ENCODE assay signal across 2 cellular contexts in the genomic region with DNA sequence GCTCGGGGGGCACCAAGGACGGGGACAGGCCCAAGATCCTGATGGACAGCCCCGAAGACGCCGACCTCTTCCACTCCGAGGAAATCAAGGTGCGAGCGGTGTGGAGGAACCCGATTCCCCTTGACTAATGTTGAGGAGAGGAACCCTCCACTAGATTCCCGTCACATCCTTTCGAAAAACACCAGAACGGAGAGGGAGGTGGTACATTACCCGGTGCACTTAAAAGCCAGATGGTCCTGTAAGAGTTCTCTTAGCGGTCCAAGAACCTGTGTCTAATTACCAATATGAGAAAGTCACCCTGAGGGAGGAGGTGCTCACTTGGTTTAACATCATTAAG.
TF ChIP-seq lines count a peak whose summit lies in the region.

No MANE protein-coding gene starts in this region.

TF ChIP-seq in HCT116, 20 proteins besides CTCF, POLR2A, EP300 and RAD21 (continued from another document):
- TF ChIP-seq, protein P1, sequence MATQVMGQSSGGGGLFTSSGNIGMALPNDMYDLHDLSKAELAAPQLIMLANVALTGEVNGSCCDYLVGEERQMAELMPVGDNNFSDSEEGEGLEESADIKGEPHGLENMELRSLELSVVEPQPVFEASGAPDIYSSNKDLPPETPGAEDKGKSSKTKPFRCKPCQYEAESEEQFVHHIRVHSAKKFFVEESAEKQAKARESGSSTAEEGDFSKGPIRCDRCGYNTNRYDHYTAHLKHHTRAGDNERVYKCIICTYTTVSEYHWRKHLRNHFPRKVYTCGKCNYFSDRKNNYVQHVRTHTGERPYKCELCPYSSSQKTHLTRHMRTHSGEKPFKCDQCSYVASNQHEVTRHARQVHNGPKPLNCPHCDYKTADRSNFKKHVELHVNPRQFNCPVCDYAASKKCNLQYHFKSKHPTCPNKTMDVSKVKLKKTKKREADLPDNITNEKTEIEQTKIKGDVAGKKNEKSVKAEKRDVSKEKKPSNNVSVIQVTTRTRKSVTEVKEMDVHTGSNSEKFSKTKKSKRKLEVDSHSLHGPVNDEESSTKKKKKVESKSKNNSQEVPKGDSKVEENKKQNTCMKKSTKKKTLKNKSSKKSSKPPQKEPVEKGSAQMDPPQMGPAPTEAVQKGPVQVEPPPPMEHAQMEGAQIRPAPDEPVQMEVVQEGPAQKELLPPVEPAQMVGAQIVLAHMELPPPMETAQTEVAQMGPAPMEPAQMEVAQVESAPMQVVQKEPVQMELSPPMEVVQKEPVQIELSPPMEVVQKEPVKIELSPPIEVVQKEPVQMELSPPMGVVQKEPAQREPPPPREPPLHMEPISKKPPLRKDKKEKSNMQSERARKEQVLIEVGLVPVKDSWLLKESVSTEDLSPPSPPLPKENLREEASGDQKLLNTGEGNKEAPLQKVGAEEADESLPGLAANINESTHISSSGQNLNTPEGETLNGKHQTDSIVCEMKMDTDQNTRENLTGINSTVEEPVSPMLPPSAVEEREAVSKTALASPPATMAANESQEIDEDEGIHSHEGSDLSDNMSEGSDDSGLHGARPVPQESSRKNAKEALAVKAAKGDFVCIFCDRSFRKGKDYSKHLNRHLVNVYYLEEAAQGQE (IDR thresholded peaks at IDR 0.05; ENCODE audit: low read depth): no peak
- TF ChIP-seq ZFX (IDR thresholded peaks at IDR 0.05) (no peak), CEBPB (IDR thresholded peaks at IDR 0.05; ENCODE audit: low read depth) (no peak), ZBTB33 (IDR thresholded peaks at IDR 0.05; ENCODE audit: extremely low read depth, insufficient replicate concordance, low read length) (no peak), ATF3 (IDR thresholded peaks at IDR 0.05) (no peak), SIN3A (IDR thresholded peaks at IDR 0.05; ENCODE audit: low read depth) (no peak), JUND (IDR thresholded peaks at IDR 0.05) (no peak), TCF7L2 (IDR thresholded peaks at IDR 0.05; ENCODE audit: borderline replicate concordance, extremely low read depth, insufficient read depth, insufficient read length) (no peak), EZH2 (IDR thresholded peaks at IDR 0.05) (no peak), ELF1 (IDR thresholded peaks at IDR 0.05; ENCODE audit: borderline replicate concordance, low read depth) (no peak), ZNF274 (IDR thresholded peaks at IDR 0.05; ENCODE audit: low read depth, low read length) (no peak), SP1 (IDR thresholded peaks at IDR 0.05; ENCODE audit: low read depth) (no peak), POLR2AphosphoS5 (IDR thresholded peaks at IDR 0.05; ENCODE audit: low read depth, low read length) (no peak), FOSL1 (IDR thresholded peaks at IDR 0.05; ENCODE audit: low read depth) (no peak)

TF ChIP-seq in liver, 16 proteins besides CTCF, POLR2A, EP300 and RAD21 (continued from another document):
- TF ChIP-seq, protein P1 (IDR thresholded peaks at IDR 0.05): no peak
- TF ChIP-seq TAF1 (conservative IDR thresholded peaks at IDR 0.05) (no peak), NR2F2 (IDR thresholded peaks at IDR 0.05) (no peak), MAX (IDR thresholded peaks at IDR 0.05) (no peak), YY1 (IDR thresholded peaks at IDR 0.05) (no peak), FOXA1 (IDR thresholded peaks at IDR 0.05) (no peak), SP1 (IDR thresholded peaks at IDR 0.05) (no peak), HNF4A (conservative IDR thresholded peaks at IDR 0.05) (no peak)
